Comparison of ENCODE assay signal across 9 cellular contexts in the genomic region with DNA sequence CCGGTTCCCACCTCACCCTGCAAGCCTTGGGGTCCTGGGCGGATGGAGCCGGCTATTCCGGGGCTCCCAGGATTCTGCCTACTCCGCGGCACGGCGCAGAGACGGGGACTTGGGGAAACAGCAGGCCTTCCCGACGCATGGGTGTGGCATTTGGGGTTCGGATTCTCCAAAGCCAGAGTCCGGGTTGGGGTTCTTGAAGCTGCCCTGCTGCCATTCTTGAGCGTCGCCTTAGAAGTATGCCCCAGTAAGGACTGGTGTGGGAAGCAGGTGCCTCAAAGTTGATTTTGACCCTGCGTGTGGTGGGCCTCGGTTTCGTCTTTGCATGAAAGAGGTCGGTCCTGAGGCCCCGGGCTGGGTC. TPM values are rescaled to one million over a fixed set of nuclear protein-coding genes. Genes with fewer than 3 reads are reported as not detected.
A peak's percentile ranks its signal among the peaks of the same experiment; 100 is the strongest.
DNase-seq lines count a peak whose midpoint lies in the region; ATAC-seq, FAIRE-seq and TF ChIP-seq lines count a peak whose summit lies in the region.
"Had no signal": no experiment of that assay in that cellular context is flagged by ENCODE, and none has a peak within 500 bp of the region (broad histone marks: within the 10 kb centered on the region; RNA-seq: fewer than 3 reads in every experiment).

No MANE protein-coding gene starts in this region.

- peaks cover 36% of the 10 kb centered on the region for H3K4me1 Mint-ChIP-seq in osteocyte (ENCODE audit: unreplicated experiment)

- peaks cover 16% of the 10 kb centered on the region; the same call in 1 of the 2 replicates for H4K20me1 ChIP-seq in OCI-LY7 (ENCODE audit: insufficient read depth, low read length)
- no peaks in the 10 kb centered on the region for H4K20me1 ChIP-seq in endothelial cell of umbilical vein (replicated peaks; ENCODE audit: control insufficient read depth, extremely low read depth, insufficient read depth, low read length)

- peak overlapping the region; percentile 86 for H3K9ac ChIP-seq in endothelial cell of umbilical vein (replicated peaks; ENCODE audit: extremely low read depth, insufficient read depth, low read length)

- H3K4me2 ChIP-seq in OCI-LY7 (ENCODE audit: low read length) (peak overlapping the region; percentile 99), endothelial cell of umbilical vein (ENCODE audit: insufficient read depth, low read length) (peak overlapping the region; percentile 93)

- H3K9me2 ChIP-seq in OCI-LY7 (ENCODE audit: insufficient read depth, low read length), result no peaks in the 10 kb centered on the region

- POLR2A ChIA-PET in OCI-LY7 (lab: Charles Lee) (interaction anchor here (0.8 to 1.3 kb wide), 3 partner anchors 15 to 26 kb away, joined by 3 to 5 read pairs (median 5); partner anchors contain the start of gene IBA57), endothelial cell of umbilical vein (lab: Charles Lee) (interaction anchor here (0.7 to 0.9 kb wide), 4 partner anchors 8 to 266 kb away, joined by 3 to 5 read pairs (median 4); partner anchors contain the start of genes IBA57 and TRIM11)

- TF ChIP-seq POLR2A in endothelial cell of umbilical vein (IDR thresholded peaks at IDR 0.05; ENCODE audit: low read depth, low read length), result no peak

- H3K9me1 ChIP-seq in endothelial cell of umbilical vein (replicated peaks; ENCODE audit: control insufficient read depth, extremely low read depth, insufficient read depth, low read length), result no peaks in the 10 kb centered on the region

- H3K27ac Mint-ChIP-seq in osteocyte (ENCODE audit: unreplicated experiment), result peak overlapping the region; percentile 83

- intact Hi-C loops in OCI-LY7 (cut with micrococcal nuclease; ENCODE audit: unreplicated experiment) (no loop called here), endothelial cell of umbilical vein (cut with micrococcal nuclease) (loop anchor here (1.0 to 2.0 kb wide), 8 partner anchors 8 to 318 kb away; partner anchors contain the start of genes ARF1, IBA57, MRPL55 and TRIM11)

- ATAC-seq in GM21576 (IDR thresholded peaks at IDR 0.05; ENCODE audit: unreplicated experiment) (no peak), HG02798 (IDR thresholded peaks at IDR 0.05; ENCODE audit: poor library complexity, unreplicated experiment) (no peak)

- CTCF ChIA-PET in OCI-LY7 (lab: Charles Lee; ENCODE audit: unreplicated experiment) (no interaction called here), endothelial cell of umbilical vein (lab: Charles Lee) (interaction anchor here (0.6 to 3.5 kb wide), 5 partner anchors 10 to 141 kb away, joined by 4 to 12 read pairs (median 7); partner anchors contain the start of gene IBA57)

- H3K79me2 ChIP-seq in OCI-LY7 (ENCODE audit: insufficient read depth, low read depth, low read length) (peaks cover 47% of the 10 kb centered on the region), endothelial cell of umbilical vein (ENCODE audit: control insufficient read depth, insufficient read depth, low read length) (peaks cover 53% of the 10 kb centered on the region)

- dilution Hi-C loops in endothelial cell of umbilical vein (cut with MboI; ENCODE audit: extremely low pct_ligation_motif_present, low sequenced_read_pairs), result no loop called here

- no peaks in the 10 kb centered on the region for H3K36me3 Mint-ChIP-seq in osteocyte (ENCODE audit: unreplicated experiment)

- peak overlapping the region; percentile 92 for H3K4me3 ChIP-seq in OCI-LY7 (ENCODE audit: low read depth, low read length, poor library complexity, severe bottlenecking)
- H3K4me3 ChIP-seq in endothelial cell of umbilical vein (replicated peaks in 1 of 3; ENCODE audit: insufficient read depth in 1 of 3, low read depth in 1 of 3, low read length in 3 of 3), result peak overlapping the region; percentile 53 to 77 (median 65)

- H3K27me3 Mint-ChIP-seq in osteocyte (ENCODE audit: unreplicated experiment), result peaks cover 18% of the 10 kb centered on the region

- in situ Hi-C loops in Caki2 (cut with HindIII; ENCODE audit: low pct_unique_long_range_greater_than_20kb, low sequenced_read_pairs), result no loop called here

- no peaks in the 10 kb centered on the region for H3K9me3 ChIP-seq in OCI-LY7 (ENCODE audit: low read length)
- no peaks in the 10 kb centered on the region for H3K9me3 ChIP-seq in endothelial cell of umbilical vein (replicated peaks; ENCODE audit: control insufficient read depth, insufficient read depth, low read length)

- peak overlapping the region; percentile 51 for H3K27ac ChIP-seq in OCI-LY7 (ENCODE audit: low read depth, low read length, poor library complexity, severe bottlenecking)
- peak overlapping the region; percentile 82 for H3K27ac ChIP-seq in endothelial cell of umbilical vein (ENCODE audit: insufficient read depth, low read depth, low read length)

- no peak for FAIRE-seq in endothelial cell of umbilical vein (lab: Jason Lieb, UNC)
- FAIRE-seq: islet of Langerhans had no signal

- H3K27me3 ChIP-seq in endothelial cell of umbilical vein (ENCODE audit: control insufficient read depth in 2 of 2, insufficient read depth in 2 of 2, low read length in 2 of 2), result peaks cover 12 to 16% of the 10 kb centered on the region in 2 experiments

- H2AFZ ChIP-seq in OCI-LY7 (ENCODE audit: low read length) (no peak overlapping the region), endothelial cell of umbilical vein (ENCODE audit: low read depth, low read length) (no peak overlapping the region)

- H3K9me3 Mint-ChIP-seq in osteocyte (ENCODE audit: unreplicated experiment), result no peaks in the 10 kb centered on the region

- H3K4me1 ChIP-seq in OCI-LY7 (ENCODE audit: insufficient read depth, low read length, poor library complexity, severe bottlenecking) (peaks cover 75% of the 10 kb centered on the region), endothelial cell of umbilical vein (ENCODE audit: control insufficient read depth, extremely low read depth, insufficient read depth, low read length) (peaks cover 18% of the 10 kb centered on the region)

- peak overlapping the region; percentile 90 for H3K4me3 Mint-ChIP-seq in osteocyte (ENCODE audit: unreplicated experiment)

- DNase-seq in Caki2 (ENCODE audit: low read depth), result peak; percentile 17
- peak; percentile 26 for DNase-seq in OCI-LY7 (ENCODE audit: low spot score)
- no peak for DNase-seq in endothelial cell of umbilical vein (ENCODE audit: low read depth, low spot score)
- DNase-seq in osteocyte (ENCODE audit: extremely low spot score, unreplicated experiment), result no peak
- DNase-seq in stimulated activated CD8-positive, alpha-beta memory T cell treated with anti-CD3 and anti-CD28 coated beads, Interleukin-4, amount 100 ng/mL, for 48 hours, result no peak
- no peak for DNase-seq in kidney glomerular epithelial cell (lab: John Stamatoyannopoulos, UW)

- H3K36me3 ChIP-seq in OCI-LY7 (ENCODE audit: insufficient read depth, low read length) (peaks cover 28% of the 10 kb centered on the region), endothelial cell of umbilical vein (ENCODE audit: control insufficient read depth in 2 of 2, extremely low read depth in 1 of 2, insufficient read depth in 2 of 2, low read length in 2 of 2) (peaks cover 0 to 3% of the 10 kb centered on the region in 2 experiments)

- BruUV-seq in OCI-LY7 (replicated peaks; lab: Mats Ljungman, UMichigan) (no TSS peak), endothelial cell of umbilical vein (replicated peaks; lab: Mats Ljungman, UMichigan) (no TSS peak)

- no peak for TF ChIP-seq CTCF in OCI-LY7 (conservative IDR thresholded peaks at IDR 0.05; ENCODE audit: low read length)
- TF ChIP-seq CTCF in endothelial cell of umbilical vein (IDR thresholded peaks at IDR 0.05; ENCODE audit: extremely low read depth in 1 of 2, insufficient read depth in 1 of 2, low read depth in 1 of 2, low read length in 2 of 2), result no peak
- TF ChIP-seq CTCF in osteocyte (IDR thresholded peaks at IDR 0.05), result no peak

RNA-seq across cellular contexts. Expression of gene GUK1, which starts 0.6 kb away (rescaled TPM):
- total RNA-seq in Caki2 (2014; rRNA removed; shearing (Covaris generic); ENCODE audit: low replicate concordance), result 263 and 331 TPM in 2 replicates
- total RNA-seq in OCI-LY7 (2014; rRNA removed; shearing (Covaris generic)), result 197 and 201 TPM in 2 replicates
- total RNA-seq in OCI-LY7 (2022), result 131 and 154 TPM in 2 replicates
- total RNA-seq in endothelial cell of umbilical vein, result 237 and 239 TPM in 2 replicates
- 742 and 822 TPM in 2 replicates for polyA plus RNA-seq in endothelial cell of umbilical vein
- 294 and 443 TPM in 2 replicates for polyA plus RNA-seq in endothelial cell of umbilical vein (2011; cell fraction: cytosol; rRNA removed)
- 325 and 344 TPM in 2 replicates for polyA plus RNA-seq in endothelial cell of umbilical vein (2011; cell fraction: nucleus; rRNA removed)
- polyA plus RNA-seq in endothelial cell of umbilical vein (2012), result 161 and 241 TPM in 2 replicates
- 140 and 214 TPM in 2 replicates for polyA minus RNA-seq in endothelial cell of umbilical vein
- 74.7 TPM for polyA minus RNA-seq in endothelial cell of umbilical vein (2011; cell fraction: cytosol; rRNA and poly(A)+ RNA removed)
- 61.4 and 97.7 TPM in 2 replicates for polyA minus RNA-seq in endothelial cell of umbilical vein (2011; cell fraction: nucleus; rRNA and poly(A)+ RNA removed)
- total RNA-seq in osteocyte, result 150 and 166 TPM in 2 replicates

RNA-seq across cellular contexts. Expression of gene GJC2, which starts 9.0 kb away (rescaled TPM):
- 0.10 TPM in 1 of 2 replicates, not detected in the other for total RNA-seq in Caki2 (2014; rRNA removed; shearing (Covaris generic); ENCODE audit: low replicate concordance)
- total RNA-seq in OCI-LY7 (2014; rRNA removed; shearing (Covaris generic)), result 0.22 and 0.31 TPM in 2 replicates
- total RNA-seq in OCI-LY7 (2022) (0.53 and 0.80 TPM in 2 replicates), endothelial cell of umbilical vein (0.90 and 1.2 TPM in 2 replicates), osteocyte (1.6 TPM in 2 replicates)
- polyA plus RNA-seq in endothelial cell of umbilical vein, result 0.58 and 0.75 TPM in 2 replicates
- 0.30 and 0.47 TPM in 2 replicates for polyA plus RNA-seq in endothelial cell of umbilical vein (2011; cell fraction: cytosol; rRNA removed)
- 0.66 and 0.72 TPM in 2 replicates for polyA plus RNA-seq in endothelial cell of umbilical vein (2011; cell fraction: nucleus; rRNA removed)
- polyA plus RNA-seq in endothelial cell of umbilical vein (2012), result 0.57 and 0.59 TPM in 2 replicates
- 0.56 and 1.00 TPM in 2 replicates for polyA minus RNA-seq in endothelial cell of umbilical vein
- polyA minus RNA-seq in endothelial cell of umbilical vein (2011; cell fraction: cytosol; rRNA and poly(A)+ RNA removed), result 0.41 TPM
- 0.34 and 0.53 TPM in 2 replicates for polyA minus RNA-seq in endothelial cell of umbilical vein (2011; cell fraction: nucleus; rRNA and poly(A)+ RNA removed)

RNA-seq across cellular contexts. Expression of gene IBA57, which starts 24.9 kb away (rescaled TPM):
- 1.6 and 11.9 TPM in 2 replicates for total RNA-seq in Caki2 (2014; rRNA removed; shearing (Covaris generic); ENCODE audit: low replicate concordance)
- 3.2 and 9.9 TPM in 2 replicates for total RNA-seq in OCI-LY7 (2014; rRNA removed; shearing (Covaris generic))
- 9.1 and 10.8 TPM in 2 replicates for total RNA-seq in OCI-LY7 (2022)
- total RNA-seq in endothelial cell of umbilical vein, result 7.7 and 9.9 TPM in 2 replicates
- polyA plus RNA-seq in endothelial cell of umbilical vein, result 3.4 and 5.6 TPM in 2 replicates
- 3.0 and 3.8 TPM in 2 replicates for polyA plus RNA-seq in endothelial cell of umbilical vein (2011; cell fraction: cytosol; rRNA removed)
- 8.0 and 8.3 TPM in 2 replicates for polyA plus RNA-seq in endothelial cell of umbilical vein (2011; cell fraction: nucleus; rRNA removed)
- polyA plus RNA-seq in endothelial cell of umbilical vein (2012), result 2.3 and 4.0 TPM in 2 replicates
- 5.2 and 5.6 TPM in 2 replicates for polyA minus RNA-seq in endothelial cell of umbilical vein
- polyA minus RNA-seq in endothelial cell of umbilical vein (2011; cell fraction: cytosol; rRNA and poly(A)+ RNA removed), result 3.1 TPM
- polyA minus RNA-seq in endothelial cell of umbilical vein (2011; cell fraction: nucleus; rRNA and poly(A)+ RNA removed), result 6.1 and 8.2 TPM in 2 replicates
- total RNA-seq in osteocyte, result 8.1 TPM in 2 replicates

RNA-seq across cellular contexts. Expression of gene MRPL55, which starts 31.6 kb away (rescaled TPM):
- 126 and 138 TPM in 2 replicates for total RNA-seq in Caki2 (2014; rRNA removed; shearing (Covaris generic); ENCODE audit: low replicate concordance)
- total RNA-seq in OCI-LY7 (2014; rRNA removed; shearing (Covaris generic)), result 92.8 and 99.5 TPM in 2 replicates
- total RNA-seq in OCI-LY7 (2022) (46.3 and 50.0 TPM in 2 replicates), endothelial cell of umbilical vein (57.0 and 58.7 TPM in 2 replicates), osteocyte (46.1 and 47.4 TPM in 2 replicates)
- polyA plus RNA-seq in endothelial cell of umbilical vein, result 155 and 287 TPM in 2 replicates
- 84.5 and 110 TPM in 2 replicates for polyA plus RNA-seq in endothelial cell of umbilical vein (2011; cell fraction: cytosol; rRNA removed)
- polyA plus RNA-seq in endothelial cell of umbilical vein (2011; cell fraction: nucleus; rRNA removed), result 103 and 115 TPM in 2 replicates
- 43.4 and 51.1 TPM in 2 replicates for polyA plus RNA-seq in endothelial cell of umbilical vein (2012)
- polyA minus RNA-seq in endothelial cell of umbilical vein, result 35.6 and 46.6 TPM in 2 replicates
- 56.2 TPM for polyA minus RNA-seq in endothelial cell of umbilical vein (2011; cell fraction: cytosol; rRNA and poly(A)+ RNA removed)
- polyA minus RNA-seq in endothelial cell of umbilical vein (2011; cell fraction: nucleus; rRNA and poly(A)+ RNA removed), result 13.6 and 18.8 TPM in 2 replicates

RNA-seq across cellular contexts. Expression of gene C1orf35, which starts 37.6 kb away (rescaled TPM):
- 57.9 and 61.2 TPM in 2 replicates for total RNA-seq in Caki2 (2014; rRNA removed; shearing (Covaris generic); ENCODE audit: low replicate concordance)
- 33.3 and 33.4 TPM in 2 replicates for total RNA-seq in OCI-LY7 (2014; rRNA removed; shearing (Covaris generic))
- 30.7 and 32.2 TPM in 2 replicates for total RNA-seq in OCI-LY7 (2022)
- total RNA-seq in endothelial cell of umbilical vein, result 21.7 and 23.9 TPM in 2 replicates
- polyA plus RNA-seq in endothelial cell of umbilical vein, result 19.9 and 21.1 TPM in 2 replicates
- polyA plus RNA-seq in endothelial cell of umbilical vein (2011; cell fraction: cytosol; rRNA removed), result 14.6 and 17.1 TPM in 2 replicates
- 22.9 and 27.5 TPM in 2 replicates for polyA plus RNA-seq in endothelial cell of umbilical vein (2011; cell fraction: nucleus; rRNA removed)
- 12.8 and 15.1 TPM in 2 replicates for polyA plus RNA-seq in endothelial cell of umbilical vein (2012)
- 2.4 and 2.6 TPM in 2 replicates for polyA minus RNA-seq in endothelial cell of umbilical vein
- polyA minus RNA-seq in endothelial cell of umbilical vein (2011; cell fraction: cytosol; rRNA and poly(A)+ RNA removed), result 4.3 TPM
- polyA minus RNA-seq in endothelial cell of umbilical vein (2011; cell fraction: nucleus; rRNA and poly(A)+ RNA removed), result 1.6 and 2.8 TPM in 2 replicates
- total RNA-seq in osteocyte, result 13.0 and 13.6 TPM in 2 replicates

Comparison
In these comparisons a context has a peak if more than half of its experiments do, and no peak if none do; other contexts are left out.
1. DNase-seq: peak in Caki2 (single experiment) and OCI-LY7 (single experiment); none in endothelial cell of umbilical vein (single experiment), osteocyte (single experiment), stimulated activated CD8-positive, alpha-beta memory T cell treated with anti-CD3 and anti-CD28 coated beads, Interleukin-4, amount 100 ng/mL, for 48 hours (single experiment) and kidney glomerular epithelial cell (single experiment).